ENCODE assay signal across 6 cellular contexts in the genomic region with DNA sequence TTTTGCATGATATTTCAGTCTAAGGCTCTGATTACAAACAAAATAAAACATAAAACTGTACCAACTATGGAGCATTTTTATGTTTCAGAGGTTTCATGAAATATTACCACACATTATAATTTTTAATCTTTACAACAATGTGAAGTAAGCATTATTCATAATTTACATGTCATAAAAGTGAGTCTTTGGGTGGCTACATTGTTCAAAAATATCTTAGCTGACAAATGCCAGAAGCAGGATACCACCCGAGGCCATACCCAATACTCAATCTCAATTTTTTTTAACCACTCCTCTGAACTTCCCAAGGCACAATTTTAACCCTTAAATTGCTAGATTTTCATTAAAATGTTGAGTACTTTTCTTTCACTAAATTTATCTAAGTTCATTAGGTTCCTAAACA.
"Had no signal": no experiment of that assay in that cellular context is flagged by ENCODE, and none has a peak within 500 bp of the region (broad histone marks: within the 10 kb centered on the region; RNA-seq: fewer than 3 reads in every experiment).

No MANE protein-coding gene starts in this region.

- H3K27ac Mint-ChIP-seq: IgD-negative memory B cell had no signal

- H3K36me3 Mint-ChIP-seq: IgD-negative memory B cell had no signal

- H3K4me1 Mint-ChIP-seq: IgD-negative memory B cell had no signal

- DNase-seq: IMR-90, KBM-7 had no signal

- H3K27ac ChIP-seq: HL-60 had no signal

- H3K4me3 Mint-ChIP-seq: IgD-negative memory B cell had no signal

- ATAC-seq: HepG2, K562 had no signal

- H3K4me3 ChIP-seq: K562 had no signal
